20 cellular contexts compared by ENCODE assay signal in the genomic region with DNA sequence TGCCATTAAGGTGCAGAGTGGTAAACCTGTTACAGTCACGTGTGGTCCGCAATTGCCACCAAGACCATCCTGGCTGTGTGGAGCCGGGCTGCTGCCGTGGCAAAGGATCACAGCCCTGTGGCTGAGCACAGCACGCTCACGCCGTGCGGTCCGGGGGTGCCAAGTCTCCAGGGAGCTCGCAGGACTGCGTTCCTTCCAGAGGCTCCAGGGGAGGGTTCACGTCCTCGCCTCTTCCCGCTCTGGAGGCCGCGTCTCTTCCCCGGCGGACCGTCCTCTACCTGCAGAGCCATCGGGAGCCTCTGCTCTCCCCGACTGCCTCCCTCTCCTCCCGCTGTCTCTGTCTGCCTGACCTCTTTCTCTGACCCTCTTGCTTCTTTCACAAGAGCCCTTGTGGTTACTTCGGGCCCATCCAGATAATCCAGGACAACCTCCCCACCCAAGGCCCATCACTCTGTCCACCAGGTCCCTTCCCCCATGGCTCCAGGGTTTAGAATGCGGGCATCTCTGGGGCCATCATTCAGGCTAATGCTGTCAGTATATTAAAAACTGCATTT. TPM values are rescaled to one million over a fixed set of nuclear protein-coding genes. Genes with fewer than 3 reads are reported as not detected.
"Had no signal": no experiment of that assay in that cellular context is flagged by ENCODE, and none has a peak within 500 bp of the region (broad histone marks: within the 10 kb centered on the region; RNA-seq: fewer than 3 reads in every experiment).

No MANE protein-coding gene starts in this region.

- H3K9me3 ChIP-seq: pancreas, vagina had no signal

- H3K4me1 ChIP-seq: neural progenitor cell, pancreas, right lobe of liver, vagina had no signal

- H3K27me3 ChIP-seq: dorsolateral prefrontal cortex, neural progenitor cell, pancreas, right lobe of liver, vagina had no signal

- H3K27ac ChIP-seq: dorsolateral prefrontal cortex, epithelial cell of prostate, neural progenitor cell, pancreas, right lobe of liver, vagina had no signal

- DNase-seq: activated CD4-positive, alpha-beta T cell treated with anti-CD3 and anti-CD28 coated beads, Interleukin-2, amount 50 U/mL, for 48 hours; activated naive CD4-positive, alpha-beta T cell treated with Interleukin-2 at 50 U/mL for 16 hours; activated naive CD8-positive, alpha-beta T cell treated with anti-CD3 and anti-CD28 coated beads, Interleukin-2, amount 10 ng/mL, durations not matched to agents 7 days and 5 days; anterior cingulate cortex; caudate nucleus; endodermal cell; foreskin fibroblast; mesendoderm; naive thymus-derived CD4-positive, alpha-beta T cell; stimulated activated naive CD4-positive, alpha-beta T cell had no signal

- H3K4me3 ChIP-seq: dorsolateral prefrontal cortex, neural progenitor cell, pancreas, right lobe of liver, smooth muscle cell, vagina had no signal

- H3K36me3 ChIP-seq: neural progenitor cell, pancreas, right lobe of liver, vagina had no signal

- ATAC-seq: naive thymus-derived CD4-positive, alpha-beta T cell; pancreas; right lobe of liver had no signal

RNA-seq across cellular contexts. Expression of a gene that starts 11.4 kb away (rescaled TPM):
- total RNA-seq: activated naive CD8-positive, alpha-beta T cell treated with anti-CD3 and anti-CD28 coated beads, Interleukin-2, amount 10 ng/mL, durations not matched to agents 7 days and 5 days; activated T-helper 2 cell treated with anti-CD3 and anti-CD28 coated beads, Interferon-gamma antibody, Interleukin-2, Interleukin-4, amounts not matched to agents 10 μg/mL and 5 μg/mL and 100 μg/mL, durations not matched to agents 14 hours and 24 hours and 36 hours; endodermal cell; glomerular endothelial cell; naive thymus-derived CD4-positive, alpha-beta T cell; right lobe of liver; SK-MEL-5; smooth muscle cell; vagina had no signal
